29 cellular contexts compared by ENCODE assay signal in genomic region chr13:41945926-41946325, GRCh38.
"Had no signal": no experiment of that assay in that cellular context is flagged by ENCODE, and none has a peak within 500 bp of the region (broad histone marks: within the 10 kb centered on the region; RNA-seq: fewer than 3 reads in every experiment).

No MANE protein-coding gene starts in this region.

- H3K4me3 ChIP-seq: pancreas, prostate gland, right lobe of liver, sigmoid colon, thoracic aorta, thyroid gland, tibial nerve, upper lobe of left lung, vagina had no signal

- H3K4me3 Mint-ChIP-seq: naive thymus-derived CD8-positive, alpha-beta T cell; natural killer cell treated with Interleukin-12 subunit alpha and Interleukin-12 subunit beta and Interleukin-15 and Interleukin-18, amount 100 ng/mL, for 72 hours; nephron progenitor cell; neural crest cell; stimulated activated memory B cell treated with anti-CD40 and anti-IgM and Interleukin-4, amounts not matched to agents 10 μg/mL and 1 μg/mL and 100 μg/mL, for 72 hours; stimulated activated naive CD8-positive, alpha-beta T cell treated with anti-CD3 and anti-CD28 coated beads, Interleukin-15, amount 100 ng/mL, for 72 hours had no signal

- DNase-seq: naive thymus-derived CD8-positive, alpha-beta T cell; nephron progenitor cell; nucleus accumbens; pancreas; retina; right cardiac atrium; right lobe of liver; sigmoid colon; small intestine; stimulated activated CD4-positive, alpha-beta T cell treated with anti-CD3 and anti-CD28 coated beads, Interleukin-1b, Interleukin-23, amount 100 ng/mL, for 48 hours; stimulated activated CD4-positive, alpha-beta T cell treated with anti-CD3 and anti-CD28 coated beads, Interleukin-4, amount 100 ng/mL, for 1 hour; stimulated activated CD4-positive, alpha-beta T cell treated with anti-CD3 and anti-CD28 coated beads, Interleukin-4, amount 100 ng/mL, for 4 hours; stimulated activated CD8-positive, alpha-beta memory T cell treated with anti-CD3 and anti-CD28 coated beads, Interleukin-4, amount 100 ng/mL, for 48 hours; stimulated activated naive CD4-positive, alpha-beta T cell; stimulated activated naive CD8-positive, alpha-beta T cell treated with anti-CD3 and anti-CD28 coated beads, Interleukin-15, amount 100 ng/mL, for 72 hours; stimulated activated naive CD8-positive, alpha-beta T cell treated with anti-CD3 and anti-CD28 coated beads, Interleukin-15, Interleukin-2, amounts not matched to agents 100 U/mL and 50 U/mL, for 24 hours; substantia nigra; thyroid gland; trophoblast cell; upper lobe of left lung had no signal

- H3K4me1 ChIP-seq: prostate gland, sigmoid colon, upper lobe of left lung, vagina had no signal

- H3K4me1 Mint-ChIP-seq: nephron progenitor cell; stimulated activated memory B cell treated with anti-CD40 and anti-IgM and Interleukin-4, amounts not matched to agents 10 μg/mL and 1 μg/mL and 100 μg/mL, for 72 hours had no signal

- H3K27ac ChIP-seq: neutrophil, pancreas, right lobe of liver, sigmoid colon, thoracic aorta, thyroid gland, tibial nerve, upper lobe of left lung, vagina had no signal

- H3K27me3 ChIP-seq: neutrophil, pancreas, right lobe of liver, sigmoid colon, thyroid gland, tibial nerve, upper lobe of left lung, vagina had no signal

- H3K9me3 ChIP-seq: neutrophil, pancreas, prostate gland, thyroid gland, vagina had no signal

- H3K27ac Mint-ChIP-seq: naive thymus-derived CD8-positive, alpha-beta T cell; natural killer cell treated with Interleukin-12 subunit alpha and Interleukin-12 subunit beta and Interleukin-15 and Interleukin-18, amount 100 ng/mL, for 72 hours; nephron progenitor cell; stimulated activated memory B cell treated with anti-CD40 and anti-IgM and Interleukin-4, amounts not matched to agents 10 μg/mL and 1 μg/mL and 100 μg/mL, for 72 hours had no signal

- H3K36me3 ChIP-seq: neutrophil, pancreas, prostate gland had no signal

- ATAC-seq: naive thymus-derived CD8-positive, alpha-beta T cell; natural killer cell treated with Interleukin-12 subunit alpha and Interleukin-12 subunit beta and Interleukin-15 and Interleukin-18, amount 100 ng/mL, for 72 hours; pancreas; right cardiac atrium; right lobe of liver; stimulated activated memory B cell treated with anti-CD40 and anti-IgM and Interleukin-4, amounts not matched to agents 10 μg/mL and 1 μg/mL and 100 μg/mL, for 72 hours; stimulated activated naive CD8-positive, alpha-beta T cell treated with anti-CD3 and anti-CD28 coated beads, Interleukin-15, amount 100 ng/mL, for 72 hours; stimulated activated naive CD8-positive, alpha-beta T cell treated with anti-CD3 and anti-CD28 coated beads, Interleukin-15, Interleukin-2, amounts not matched to agents 100 U/mL and 50 U/mL, for 24 hours had no signal

- H3K27me3 Mint-ChIP-seq: naive thymus-derived CD8-positive, alpha-beta T cell; natural killer cell treated with Interleukin-12 subunit alpha and Interleukin-12 subunit beta and Interleukin-15 and Interleukin-18, amount 100 ng/mL, for 72 hours; stimulated activated memory B cell treated with anti-CD40 and anti-IgM and Interleukin-4, amounts not matched to agents 10 μg/mL and 1 μg/mL and 100 μg/mL, for 72 hours; stimulated activated naive CD8-positive, alpha-beta T cell treated with anti-CD3 and anti-CD28 coated beads, Interleukin-15, amount 100 ng/mL, for 72 hours had no signal

- FAIRE-seq: pancreas, small intestine, urothelium cell line had no signal
